Comparison of ENCODE assay signal across 34 cellular contexts in genomic region chr5:165370233-165370632, GRCh38.
"Had no signal": no experiment of that assay in that cellular context is flagged by ENCODE, and none has a peak within 500 bp of the region (broad histone marks: within the 10 kb centered on the region; RNA-seq: fewer than 3 reads in every experiment).

No MANE protein-coding gene starts in this region.

- H3K9me3 Mint-ChIP-seq: activated CD4-positive, alpha-beta T cell treated with anti-CD3 and anti-CD28 coated beads, Interleukin-2, amount 10 ng/mL, durations not matched to agents 24 days and 14 days; activated CD8-positive, alpha-beta T cell treated with anti-CD3 and anti-CD28 coated beads for 36 hours; activated naive CD4-positive, alpha-beta T cell treated with anti-CD3 and anti-CD28 coated beads, Interleukin-2, amount 10 ng/mL, durations not matched to agents 7 days and 5 days; activated naive CD4-positive, alpha-beta T cell treated with anti-CD3 and anti-CD28 coated beads, Interleukin-2, amount 50 U/mL, for 24 hours; activated naive CD8-positive, alpha-beta T cell treated with anti-CD3 and anti-CD28 coated beads, Interleukin-2, amount 10 ng/mL, durations not matched to agents 7 days and 5 days; T-helper 1 cell treated with Interleukin-12 subunit alpha and Interleukin-12 subunit beta and Interleukin-4 antibody, amounts not matched to agents 30 μg/mL and 1 μg/mL, for 36 hours had no signal

- H3K27me3 ChIP-seq: ascending aorta, brain microvascular endothelial cell, breast epithelium had no signal

- H3K4me1 ChIP-seq: ascending aorta, breast epithelium had no signal

- H3K36me3 ChIP-seq: ascending aorta, brain microvascular endothelial cell, breast epithelium had no signal

- H3K4me1 Mint-ChIP-seq: activated B cell treated with CpG ODN at 0.5 μM for 24 hours; activated CD4-positive, alpha-beta T cell treated with anti-CD3 and anti-CD28 coated beads, Interleukin-2, amount 10 ng/mL, durations not matched to agents 24 days and 14 days; activated naive CD4-positive, alpha-beta T cell treated with anti-CD3 and anti-CD28 coated beads, Interleukin-2, amount 10 ng/mL, durations not matched to agents 7 days and 5 days; activated naive CD4-positive, alpha-beta T cell treated with anti-CD3 and anti-CD28 coated beads, Interleukin-2, amount 50 U/mL, for 24 hours; activated naive CD8-positive, alpha-beta T cell treated with anti-CD3 and anti-CD28 coated beads, Interleukin-2, amount 10 ng/mL, durations not matched to agents 7 days and 5 days; activated naive CD8-positive, alpha-beta T cell treated with anti-CD3 and anti-CD28 coated beads, Interleukin-2, amount 50 U/mL, for 24 hours had no signal

- ATAC-seq: activated CD8-positive, alpha-beta T cell treated with anti-CD3 and anti-CD28 coated beads for 36 hours; activated naive CD8-positive, alpha-beta T cell treated with anti-CD3 and anti-CD28 coated beads, Interleukin-2, amount 50 U/mL, for 24 hours; activated T-cell treated with anti-CD3 and anti-CD28 coated beads, Interleukin-2, amount 50 U/mL, for 4 hours had no signal

- H3K27me3 Mint-ChIP-seq: activated B cell treated with CpG ODN at 0.5 μM for 24 hours; activated CD4-positive, alpha-beta memory T cell treated with anti-CD3 and anti-CD28 coated beads for 36 hours; activated CD4-positive, alpha-beta T cell treated with anti-CD3 and anti-CD28 coated beads, Interleukin-2, amount 10 ng/mL, durations not matched to agents 24 days and 14 days; activated CD8-positive, alpha-beta T cell treated with anti-CD3 and anti-CD28 coated beads for 36 hours; activated naive CD4-positive, alpha-beta T cell treated with anti-CD3 and anti-CD28 coated beads, Interleukin-2, amount 10 ng/mL, durations not matched to agents 7 days and 5 days; activated naive CD4-positive, alpha-beta T cell treated with anti-CD3 and anti-CD28 coated beads, Interleukin-2, amount 50 U/mL, for 24 hours; activated naive CD8-positive, alpha-beta T cell; activated naive CD8-positive, alpha-beta T cell treated with anti-CD3 and anti-CD28 coated beads, Interleukin-2, amount 10 ng/mL, durations not matched to agents 7 days and 5 days; activated naive CD8-positive, alpha-beta T cell treated with anti-CD3 and anti-CD28 coated beads, Interleukin-2, amount 50 U/mL, for 24 hours had no signal

- DNase-seq: activated B cell treated with CpG ODN at 0.5 μM for 24 hours; activated CD4-positive, alpha-beta memory T cell treated with anti-CD3 and anti-CD28 coated beads for 36 hours; activated CD4-positive, alpha-beta T cell treated with anti-CD3 and anti-CD28 coated beads for 4 hours; activated CD4-positive, alpha-beta T cell treated with anti-CD3 and anti-CD28 coated beads, Interleukin-2, amount 10 ng/mL, durations not matched to agents 24 days and 14 days; activated CD4-positive, alpha-beta T cell treated with anti-CD3 and anti-CD28 coated beads, Interleukin-2, amount 50 U/mL, for 1 hour; activated CD4-positive, alpha-beta T cell treated with anti-CD3 and anti-CD28 coated beads, Interleukin-2, amount 50 U/mL, for 4 hours; activated CD4-positive, CD25-positive, alpha-beta regulatory T cell treated with anti-CD3 and anti-CD28 coated beads, Interleukin-2, amount 50 U/mL, for 72 hours; activated CD8-positive, alpha-beta memory T cell treated with anti-CD3 and anti-CD28 coated beads, Interleukin-2, amount 50 U/mL, for 4 hours; activated CD8-positive, alpha-beta T cell treated with anti-CD3 and anti-CD28 coated beads for 36 hours; activated effector memory CD4-positive, alpha-beta T cell treated with Interleukin-2 at 50 U/mL for 16 hours; activated gamma-delta T cell; activated naive CD4-positive, alpha-beta T cell treated with anti-CD3 and anti-CD28 coated beads, Interleukin-2, amount 10 ng/mL, durations not matched to agents 7 days and 5 days; activated naive CD4-positive, alpha-beta T cell treated with Interleukin-2 at 50 U/mL for 16 hours; activated naive CD8-positive, alpha-beta T cell treated with anti-CD3 and anti-CD28 coated beads, Interleukin-2, amount 10 ng/mL, durations not matched to agents 7 days and 5 days; activated naive CD8-positive, alpha-beta T cell treated with anti-CD3 and anti-CD28 coated beads, Interleukin-2, amount 50 U/mL, for 24 hours; activated T-cell treated with anti-CD3 and anti-CD28 coated beads for 4 hours; activated T-cell treated with anti-CD3 and anti-CD28 coated beads, Interleukin-2, amount 50 U/mL, for 1 hour; activated T-cell treated with anti-CD3 and anti-CD28 coated beads, Interleukin-2, amount 50 U/mL, for 4 hours; amygdala; anterior cingulate cortex; brain microvascular endothelial cell; central memory CD4-positive, alpha-beta T cell; T-helper 1 cell; T-helper 2 cell; T-helper 9 cell had no signal

- H3K27ac Mint-ChIP-seq: activated B cell treated with CpG ODN at 0.5 μM for 24 hours; activated CD4-positive, alpha-beta memory T cell treated with anti-CD3 and anti-CD28 coated beads for 36 hours; activated CD4-positive, alpha-beta T cell treated with anti-CD3 and anti-CD28 coated beads, Interleukin-2, amount 10 ng/mL, durations not matched to agents 24 days and 14 days; activated CD8-positive, alpha-beta T cell treated with anti-CD3 and anti-CD28 coated beads for 36 hours; activated naive CD4-positive, alpha-beta T cell treated with anti-CD3 and anti-CD28 coated beads, Interleukin-2, amount 10 ng/mL, durations not matched to agents 7 days and 5 days; activated naive CD4-positive, alpha-beta T cell treated with anti-CD3 and anti-CD28 coated beads, Interleukin-2, amount 50 U/mL, for 24 hours; activated naive CD8-positive, alpha-beta T cell; activated naive CD8-positive, alpha-beta T cell treated with anti-CD3 and anti-CD28 coated beads, Interleukin-2, amount 10 ng/mL, durations not matched to agents 7 days and 5 days; activated naive CD8-positive, alpha-beta T cell treated with anti-CD3 and anti-CD28 coated beads, Interleukin-2, amount 50 U/mL, for 24 hours; activated T-helper 2 cell treated with anti-CD3 and anti-CD28 coated beads, Interferon-gamma antibody, Interleukin-2, Interleukin-4, amounts not matched to agents 10 μg/mL and 5 μg/mL and 100 μg/mL, durations not matched to agents 14 hours and 24 hours and 36 hours; T-helper 1 cell treated with Interleukin-12 subunit alpha and Interleukin-12 subunit beta and Interleukin-4 antibody, amounts not matched to agents 30 μg/mL and 1 μg/mL, for 36 hours; T-helper 2 cell treated with Interferon-gamma antibody and Interleukin-4, amounts not matched to agents 5 μg/mL and 100 μg/mL, for 36 hours had no signal

- H3K36me3 Mint-ChIP-seq: activated CD4-positive, alpha-beta memory T cell treated with anti-CD3 and anti-CD28 coated beads for 36 hours; activated naive CD4-positive, alpha-beta T cell treated with anti-CD3 and anti-CD28 coated beads, Interleukin-2, amount 10 ng/mL, durations not matched to agents 7 days and 5 days; activated naive CD4-positive, alpha-beta T cell treated with anti-CD3 and anti-CD28 coated beads, Interleukin-2, amount 50 U/mL, for 24 hours; activated naive CD8-positive, alpha-beta T cell; activated naive CD8-positive, alpha-beta T cell treated with anti-CD3 and anti-CD28 coated beads, Interleukin-2, amount 10 ng/mL, durations not matched to agents 7 days and 5 days had no signal

- H3K9me3 ChIP-seq: ascending aorta, breast epithelium had no signal

- FAIRE-seq: TTC549 had no signal

- H3K27ac ChIP-seq: ascending aorta, brain microvascular endothelial cell, breast epithelium, VCaP had no signal

- H3K4me3 ChIP-seq: ascending aorta, breast epithelium had no signal

- H3K4me3 Mint-ChIP-seq: activated B cell treated with CpG ODN at 0.5 μM for 24 hours; activated CD4-positive, alpha-beta memory T cell treated with anti-CD3 and anti-CD28 coated beads for 36 hours; activated CD4-positive, alpha-beta T cell treated with anti-CD3 and anti-CD28 coated beads, Interleukin-2, amount 10 ng/mL, durations not matched to agents 24 days and 14 days; activated CD8-positive, alpha-beta T cell treated with anti-CD3 and anti-CD28 coated beads for 36 hours; activated naive CD4-positive, alpha-beta T cell treated with anti-CD3 and anti-CD28 coated beads, Interleukin-2, amount 10 ng/mL, durations not matched to agents 7 days and 5 days; activated naive CD4-positive, alpha-beta T cell treated with anti-CD3 and anti-CD28 coated beads, Interleukin-2, amount 50 U/mL, for 24 hours; activated naive CD8-positive, alpha-beta T cell; activated naive CD8-positive, alpha-beta T cell treated with anti-CD3 and anti-CD28 coated beads, Interleukin-2, amount 10 ng/mL, durations not matched to agents 7 days and 5 days; activated naive CD8-positive, alpha-beta T cell treated with anti-CD3 and anti-CD28 coated beads, Interleukin-2, amount 50 U/mL, for 24 hours; activated T-cell treated with anti-CD3 and anti-CD28 coated beads, Interleukin-2, amount 50 U/mL, for 4 hours; T-helper 1 cell treated with Interleukin-12 subunit alpha and Interleukin-12 subunit beta and Interleukin-4 antibody, amounts not matched to agents 30 μg/mL and 1 μg/mL, for 36 hours; T-helper 2 cell treated with Interferon-gamma antibody and Interleukin-4, amounts not matched to agents 5 μg/mL and 100 μg/mL, for 36 hours had no signal
